ENCODE assay signal across 25 cellular contexts in genomic region chr10:132180736-132181135, GRCh38.
"Had no signal": no experiment of that assay in that cellular context is flagged by ENCODE, and none has a peak within 500 bp of the region (broad histone marks: within the 10 kb centered on the region; RNA-seq: fewer than 3 reads in every experiment).

No MANE protein-coding gene starts in this region.

- H3K27ac Mint-ChIP-seq: dendritic cell treated with granulocyte-macrophage colony-stimulating factor and Interleukin-4, amounts not matched to agents 40 ng/mL and 50 ng/mL, for 4 days; endodermal cell; memory B cell; natural killer cell; stimulated activated effector memory CD8-positive, alpha-beta T cell treated with anti-CD3 and anti-CD28 coated beads, Interleukin-12 subunit alpha, Interleukin-12 subunit beta, amount 100 ng/mL, for 72 hours; type B pancreatic cell had no signal

- FAIRE-seq: keratinocyte had no signal

- ATAC-seq: esophagus mucosa; gastrocnemius medialis; natural killer cell; stimulated activated effector memory CD8-positive, alpha-beta T cell treated with anti-CD3 and anti-CD28 coated beads, Interleukin-12 subunit alpha, Interleukin-12 subunit beta, amount 100 ng/mL, for 72 hours had no signal

- H3K36me3 ChIP-seq: colonic mucosa, gastrocnemius medialis, prostate gland, right atrium auricular region, sigmoid colon, tibial artery had no signal

- H3K4me3 ChIP-seq: colonic mucosa, gastrocnemius medialis, lung, prostate gland, right atrium auricular region, sigmoid colon, testis, tibial artery had no signal

- H3K4me1 Mint-ChIP-seq: endodermal cell; natural killer cell; stimulated activated effector memory CD8-positive, alpha-beta T cell treated with anti-CD3 and anti-CD28 coated beads, Interleukin-12 subunit alpha, Interleukin-12 subunit beta, amount 100 ng/mL, for 72 hours had no signal

- H3K4me3 Mint-ChIP-seq: dendritic cell treated with granulocyte-macrophage colony-stimulating factor and Interleukin-4, amounts not matched to agents 40 ng/mL and 50 ng/mL, for 4 days; endodermal cell; memory B cell; natural killer cell; stimulated activated effector memory CD8-positive, alpha-beta T cell treated with anti-CD3 and anti-CD28 coated beads, Interleukin-12 subunit alpha, Interleukin-12 subunit beta, amount 100 ng/mL, for 72 hours; type B pancreatic cell had no signal

- H3K9me3 ChIP-seq: colonic mucosa, gastrocnemius medialis, prostate gland, right atrium auricular region, sigmoid colon, testis, tibial artery had no signal

- H3K36me3 Mint-ChIP-seq: natural killer cell; stimulated activated effector memory CD8-positive, alpha-beta T cell treated with anti-CD3 and anti-CD28 coated beads, Interleukin-12 subunit alpha, Interleukin-12 subunit beta, amount 100 ng/mL, for 72 hours; type B pancreatic cell had no signal

- H3K27me3 ChIP-seq: testis had no signal

- H3K27ac ChIP-seq: colonic mucosa, epithelial cell of prostate, gastrocnemius medialis, prostate gland, right atrium auricular region, sigmoid colon, testis, tibial artery had no signal

- H3K9me3 Mint-ChIP-seq: dendritic cell treated with granulocyte-macrophage colony-stimulating factor and Interleukin-4, amounts not matched to agents 40 ng/mL and 50 ng/mL, for 4 days; endodermal cell; memory B cell; natural killer cell; stimulated activated effector memory CD8-positive, alpha-beta T cell treated with anti-CD3 and anti-CD28 coated beads, Interleukin-12 subunit alpha, Interleukin-12 subunit beta, amount 100 ng/mL, for 72 hours; type B pancreatic cell had no signal

- DNase-seq: colonic mucosa; effector CD8-positive, alpha-beta T cell; endodermal cell; foreskin fibroblast; gastrocnemius medialis; head of caudate nucleus; natural killer cell; nucleus accumbens; sigmoid colon; stimulated activated CD4-positive, alpha-beta T cell treated with anti-CD3 and anti-CD28 coated beads, Interleukin-2, amount 100 ng/mL, for 24 hours; stimulated activated CD4-positive, alpha-beta T cell treated with anti-CD3 and anti-CD28 coated beads, Interleukin-4, amount 100 ng/mL, for 24 hours; stimulated activated naive CD4-positive, alpha-beta T cell treated with Interleukin-2 at 50 U/mL for 16 hours; substantia nigra; testis; tibial artery had no signal
